11 cellular contexts compared by ENCODE assay signal in genomic region chr1:53062731-53063591, GRCh38. TPM values are rescaled to one million over a fixed set of nuclear protein-coding genes. Genes with fewer than 3 reads are reported as not detected.
DNase-seq lines count a peak whose midpoint lies in the region; TF ChIP-seq lines count a peak whose summit lies in the region.
"Had no signal": no experiment of that assay in that cellular context is flagged by ENCODE, and none has a peak within 500 bp of the region (broad histone marks: within the 10 kb centered on the region; RNA-seq: fewer than 3 reads in every experiment).

No MANE protein-coding gene starts in this region.

- peaks cover 55% of the 10 kb centered on the region for H3K27me3 Mint-ChIP-seq in activated T-cell treated with anti-CD3 and anti-CD28 coated beads, Interleukin-2, amount 50 U/mL, for 24 hours
- H3K27me3 Mint-ChIP-seq in type B pancreatic cell: peaks cover 64% of the 10 kb centered on the region

- H3K9me2 ChIP-seq in PC-9 (ENCODE audit: insufficient read depth): no peaks in the 10 kb centered on the region

- no peak overlapping the region for H3K27ac Mint-ChIP-seq in activated T-cell treated with anti-CD3 and anti-CD28 coated beads, Interleukin-2, amount 50 U/mL, for 24 hours
- H3K27ac Mint-ChIP-seq in type B pancreatic cell: no peak overlapping the region

- intact Hi-C loops in PC-9 (cut with micrococcal nuclease; ENCODE audit: unreplicated experiment): no loop called here

- no peak overlapping the region for H3K4me2 ChIP-seq in PC-9

- peak; percentile 8 for TF ChIP-seq CTCF in epithelial cell of proximal tubule (conservative IDR thresholded peaks at IDR 0.05; ENCODE audit: low read depth, low read length)
- no peak for TF ChIP-seq CTCF in type B pancreatic cell (conservative IDR thresholded peaks at IDR 0.05)
- no peak for TF ChIP-seq CTCF in GM13977 (IDR thresholded peaks at IDR 0.05; ENCODE audit: extremely low read depth, insufficient read depth, missing control alignments)
- no peak for TF ChIP-seq CTCF in PC-9 (conservative IDR thresholded peaks at IDR 0.05)

- no TSS peak for BruUV-seq in PC-9 (replicated peaks; lab: Mats Ljungman, UMichigan)

- H3K4me1 Mint-ChIP-seq in activated T-cell treated with anti-CD3 and anti-CD28 coated beads, Interleukin-2, amount 50 U/mL, for 24 hours (ENCODE audit: low read depth): peaks cover 7% of the 10 kb centered on the region
- H3K4me1 Mint-ChIP-seq in type B pancreatic cell (ENCODE audit: unreplicated experiment): peaks cover 5% of the 10 kb centered on the region

- no peaks in the 10 kb centered on the region for H3F3A ChIP-seq in PC-9 (ENCODE audit: insufficient read depth, low read depth)

- no peaks in the 10 kb centered on the region for H3K36me3 Mint-ChIP-seq in activated T-cell treated with anti-CD3 and anti-CD28 coated beads, Interleukin-2, amount 50 U/mL, for 24 hours (ENCODE audit: low read depth)
- H3K36me3 Mint-ChIP-seq in type B pancreatic cell: no peaks in the 10 kb centered on the region

- H3K36me3 ChIP-seq in muscle layer of duodenum (ENCODE audit: control insufficient read depth in 1 of 2, insufficient read depth in 2 of 2, low read length in 2 of 2): no peaks in the 10 kb centered on the region
- no peaks in the 10 kb centered on the region for H3K36me3 ChIP-seq in PC-9 (ENCODE audit: low read depth)

- peak overlapping the region; percentile 37 for H3K4me3 ChIP-seq in epithelial cell of proximal tubule (ENCODE audit: low read depth, low read length)
- peak overlapping the region; percentile 42 to 70 for H3K4me3 ChIP-seq in muscle layer of duodenum (ENCODE audit: low read depth in 1 of 2, low read length in 2 of 2)
- H3K4me3 ChIP-seq in PC-9: no peak overlapping the region

- peaks cover 7% of the 10 kb centered on the region for H3K27me3 ChIP-seq in muscle layer of duodenum (ENCODE audit: low read depth, low read length)
- H3K27me3 ChIP-seq in PC-9 (ENCODE audit: insufficient read depth, low read depth): no peaks in the 10 kb centered on the region

- H3K9me3 Mint-ChIP-seq in activated T-cell treated with anti-CD3 and anti-CD28 coated beads, Interleukin-2, amount 50 U/mL, for 24 hours: no peaks in the 10 kb centered on the region
- no peaks in the 10 kb centered on the region for H3K9me3 Mint-ChIP-seq in type B pancreatic cell

- DNase-seq in activated T-cell treated with anti-CD3 and anti-CD28 coated beads, Interleukin-2, amount 50 U/mL, for 24 hours: peak; percentile 28
- no peak for DNase-seq in activated T-cell treated with anti-CD3 and anti-CD28 coated beads, Interleukin-2, amount 50 U/mL, for 1 hour
- DNase-seq in epithelial cell of proximal tubule (ENCODE audit: low read depth) (no peak), type B pancreatic cell (ENCODE audit: extremely low spot score, unreplicated experiment) (peak; percentile 62), KBM-7 (no peak), GM13977 (ENCODE audit: low spot score) (no peak), PC-9 (no peak)
- DNase-seq: activated CD4-positive, alpha-beta T cell treated with anti-CD3 and anti-CD28 coated beads, Interleukin-2, amount 50 U/mL, for 4 hours; COR-L47; NCI-H1694 treated with DMSO at 0.1 percent for 48 hours had no signal

- H3K9me3 ChIP-seq in muscle layer of duodenum (ENCODE audit: control insufficient read depth in 1 of 2, low read length in 2 of 2) (no peaks in the 10 kb centered on the region), PC-9 (ENCODE audit: insufficient read depth, low read depth) (no peaks in the 10 kb centered on the region)

- H3K4me3 Mint-ChIP-seq in activated T-cell treated with anti-CD3 and anti-CD28 coated beads, Interleukin-2, amount 50 U/mL, for 24 hours: peak overlapping the region; percentile 60
- H3K4me3 Mint-ChIP-seq in type B pancreatic cell: peak overlapping the region; percentile 79

- no peaks in the 10 kb centered on the region for H4K20me1 ChIP-seq in PC-9 (ENCODE audit: insufficient read depth)

- in situ Hi-C loops in KBM-7 (cut with MboI; ENCODE audit: low pct_unique_long_range_greater_than_20kb, low sequenced_read_pairs) (no loop called here), GM13977 (cut with MboI; ENCODE audit: low pct_unique_long_range_greater_than_20kb, low sequenced_read_pairs, unreplicated experiment) (no loop called here)

- CTCF ChIA-PET in PC-9 (lab: Charles Lee): no interaction called here

- H3K4me1 ChIP-seq in muscle layer of duodenum (ENCODE audit: control insufficient read depth in 1 of 2, insufficient read depth in 2 of 2, low read length in 2 of 2): peaks cover 0 to 25% of the 10 kb centered on the region in 2 donors
- H3K4me1 ChIP-seq in PC-9 (replicated peaks; ENCODE audit: insufficient read depth): no peaks in the 10 kb centered on the region

- H2AFZ ChIP-seq in PC-9: no peak overlapping the region

- POLR2A ChIA-PET in PC-9 (lab: Charles Lee; ENCODE audit: unreplicated experiment): no interaction called here

- H3K27ac ChIP-seq in muscle layer of duodenum (ENCODE audit: low read length) (no peak overlapping the region), PC-9 (no peak overlapping the region)

- no peaks in the 10 kb centered on the region for H3K79me2 ChIP-seq in PC-9 (ENCODE audit: low read depth)

RNA-seq across cellular contexts. Expression of gene PODN, which starts 0.9 kb away (rescaled TPM):
- 0.06 TPM in 1 of 2 replicates, not detected in the other for total RNA-seq in epithelial cell of proximal tubule
- 2.8 and 3.2 TPM in 2 replicates for total RNA-seq in type B pancreatic cell (ENCODE audit: low replicate concordance)
- not detected in 2 replicates for total RNA-seq in PC-9 (2021)

Comparison
In these comparisons a context has a peak if more than half of its experiments do, and no peak if none do; other contexts are left out.
1. DNase-seq: peak in activated T-cell treated with anti-CD3 and anti-CD28 coated beads, Interleukin-2, amount 50 U/mL, for 24 hours (single experiment) and type B pancreatic cell (single experiment); none in activated T-cell treated with anti-CD3 and anti-CD28 coated beads, Interleukin-2, amount 50 U/mL, for 1 hour (single experiment), epithelial cell of proximal tubule (single experiment), KBM-7 (single experiment), GM13977 (single experiment) and PC-9 (0 of 2).